ENCODE assay signal across 1 cellular context in genomic region chr5:20556364-20556763, GRCh38.
TF ChIP-seq lines count a peak whose summit lies in the region.

No MANE protein-coding gene starts in this region.

TF ChIP-seq in GM23338, 12 proteins besides CTCF, POLR2A, EP300 and RAD21 (continued from another document):
- TF ChIP-seq, protein P1, sequence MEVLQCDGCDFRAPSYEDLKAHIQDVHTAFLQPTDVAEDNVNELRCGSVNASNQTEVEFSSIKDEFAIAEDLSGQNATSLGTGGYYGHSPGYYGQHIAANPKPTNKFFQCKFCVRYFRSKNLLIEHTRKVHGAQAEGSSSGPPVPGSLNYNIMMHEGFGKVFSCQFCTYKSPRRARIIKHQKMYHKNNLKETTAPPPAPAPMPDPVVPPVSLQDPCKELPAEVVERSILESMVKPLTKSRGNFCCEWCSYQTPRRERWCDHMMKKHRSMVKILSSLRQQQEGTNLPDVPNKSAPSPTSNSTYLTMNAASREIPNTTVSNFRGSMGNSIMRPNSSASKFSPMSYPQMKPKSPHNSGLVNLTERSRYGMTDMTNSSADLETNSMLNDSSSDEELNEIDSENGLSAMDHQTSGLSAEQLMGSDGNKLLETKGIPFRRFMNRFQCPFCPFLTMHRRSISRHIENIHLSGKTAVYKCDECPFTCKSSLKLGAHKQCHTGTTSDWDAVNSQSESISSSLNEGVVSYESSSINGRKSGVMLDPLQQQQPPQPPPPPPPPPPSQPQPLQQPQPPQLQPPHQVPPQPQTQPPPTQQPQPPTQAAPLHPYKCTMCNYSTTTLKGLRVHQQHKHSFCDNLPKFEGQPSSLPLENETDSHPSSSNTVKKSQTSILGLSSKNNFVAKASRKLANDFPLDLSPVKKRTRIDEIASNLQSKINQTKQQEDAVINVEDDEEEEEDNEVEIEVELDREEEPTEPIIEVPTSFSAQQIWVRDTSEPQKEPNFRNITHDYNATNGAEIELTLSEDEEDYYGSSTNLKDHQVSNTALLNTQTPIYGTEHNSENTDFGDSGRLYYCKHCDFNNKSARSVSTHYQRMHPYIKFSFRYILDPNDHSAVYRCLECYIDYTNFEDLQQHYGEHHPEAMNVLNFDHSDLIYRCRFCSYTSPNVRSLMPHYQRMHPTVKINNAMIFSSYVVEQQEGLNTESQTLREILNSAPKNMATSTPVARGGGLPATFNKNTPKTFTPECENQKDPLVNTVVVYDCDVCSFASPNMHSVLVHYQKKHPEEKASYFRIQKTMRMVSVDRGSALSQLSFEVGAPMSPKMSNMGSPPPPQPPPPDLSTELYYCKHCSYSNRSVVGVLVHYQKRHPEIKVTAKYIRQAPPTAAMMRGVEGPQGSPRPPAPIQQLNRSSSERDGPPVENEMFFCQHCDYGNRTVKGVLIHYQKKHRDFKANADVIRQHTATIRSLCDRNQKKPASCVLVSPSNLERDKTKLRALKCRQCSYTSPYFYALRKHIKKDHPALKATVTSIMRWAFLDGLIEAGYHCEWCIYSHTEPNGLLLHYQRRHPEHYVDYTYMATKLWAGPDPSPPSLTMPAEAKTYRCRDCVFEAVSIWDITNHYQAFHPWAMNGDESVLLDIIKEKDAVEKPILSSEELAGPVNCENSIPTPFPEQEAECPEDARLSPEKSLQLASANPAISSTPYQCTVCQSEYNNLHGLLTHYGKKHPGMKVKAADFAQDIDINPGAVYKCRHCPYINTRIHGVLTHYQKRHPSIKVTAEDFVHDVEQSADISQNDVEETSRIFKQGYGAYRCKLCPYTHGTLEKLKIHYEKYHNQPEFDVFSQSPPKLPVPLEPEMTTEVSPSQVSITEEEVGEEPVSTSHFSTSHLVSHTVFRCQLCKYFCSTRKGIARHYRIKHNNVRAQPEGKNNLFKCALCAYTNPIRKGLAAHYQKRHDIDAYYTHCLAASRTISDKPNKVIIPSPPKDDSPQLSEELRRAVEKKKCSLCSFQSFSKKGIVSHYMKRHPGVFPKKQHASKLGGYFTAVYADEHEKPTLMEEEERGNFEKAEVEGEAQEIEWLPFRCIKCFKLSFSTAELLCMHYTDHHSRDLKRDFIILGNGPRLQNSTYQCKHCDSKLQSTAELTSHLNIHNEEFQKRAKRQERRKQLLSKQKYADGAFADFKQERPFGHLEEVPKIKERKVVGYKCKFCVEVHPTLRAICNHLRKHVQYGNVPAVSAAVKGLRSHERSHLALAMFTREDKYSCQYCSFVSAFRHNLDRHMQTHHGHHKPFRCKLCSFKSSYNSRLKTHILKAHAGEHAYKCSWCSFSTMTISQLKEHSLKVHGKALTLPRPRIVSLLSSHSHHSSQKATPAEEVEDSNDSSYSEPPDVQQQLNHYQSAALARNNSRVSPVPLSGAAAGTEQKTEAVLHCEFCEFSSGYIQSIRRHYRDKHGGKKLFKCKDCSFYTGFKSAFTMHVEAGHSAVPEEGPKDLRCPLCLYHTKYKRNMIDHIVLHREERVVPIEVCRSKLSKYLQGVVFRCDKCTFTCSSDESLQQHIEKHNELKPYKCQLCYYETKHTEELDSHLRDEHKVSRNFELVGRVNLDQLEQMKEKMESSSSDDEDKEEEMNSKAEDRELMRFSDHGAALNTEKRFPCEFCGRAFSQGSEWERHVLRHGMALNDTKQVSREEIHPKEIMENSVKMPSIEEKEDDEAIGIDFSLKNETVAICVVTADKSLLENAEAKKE (CRISPR knock-in tag; IDR thresholded peaks at IDR 0.05): no peak
- TF ChIP-seq ZNF331 (CRISPR knock-in tag; IDR thresholded peaks at IDR 0.05; ENCODE audit: low read depth) (no peak), EZH2 (IDR thresholded peaks at IDR 0.05; ENCODE audit: low read depth, unreplicated experiment) (no peak), JUNB (IDR thresholded peaks at IDR 0.05; ENCODE audit: unreplicated experiment) (no peak), EZH2phosphoT487 (IDR thresholded peaks at IDR 0.05; ENCODE audit: unreplicated experiment) (no peak)
- TF ChIP-seq, protein P2, sequence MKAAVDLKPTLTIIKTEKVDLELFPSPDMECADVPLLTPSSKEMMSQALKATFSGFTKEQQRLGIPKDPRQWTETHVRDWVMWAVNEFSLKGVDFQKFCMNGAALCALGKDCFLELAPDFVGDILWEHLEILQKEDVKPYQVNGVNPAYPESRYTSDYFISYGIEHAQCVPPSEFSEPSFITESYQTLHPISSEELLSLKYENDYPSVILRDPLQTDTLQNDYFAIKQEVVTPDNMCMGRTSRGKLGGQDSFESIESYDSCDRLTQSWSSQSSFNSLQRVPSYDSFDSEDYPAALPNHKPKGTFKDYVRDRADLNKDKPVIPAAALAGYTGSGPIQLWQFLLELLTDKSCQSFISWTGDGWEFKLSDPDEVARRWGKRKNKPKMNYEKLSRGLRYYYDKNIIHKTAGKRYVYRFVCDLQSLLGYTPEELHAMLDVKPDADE (IDR thresholded peaks at IDR 0.05): no peak
TF ChIP-seq in GM23338: peak in this region for 0.
